26 cellular contexts compared by ENCODE assay signal in the genomic region with DNA sequence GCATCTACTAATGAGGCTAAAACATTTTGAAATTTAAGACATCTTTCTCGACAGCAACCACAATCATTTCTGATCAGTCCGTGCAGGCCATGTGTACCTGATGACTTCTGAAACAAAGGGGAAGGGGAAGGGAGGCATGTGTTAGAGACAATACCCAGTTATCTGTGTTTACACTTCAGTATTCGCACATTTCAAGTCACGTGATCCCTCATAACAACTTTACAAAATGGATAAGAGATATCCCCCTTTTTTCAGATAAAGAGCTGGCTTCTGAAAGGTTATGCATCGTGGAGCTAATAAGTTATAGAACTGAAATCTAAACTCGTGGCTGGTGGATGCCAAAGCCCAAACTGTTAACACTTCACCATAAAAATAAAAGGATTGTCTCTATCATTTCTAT.
"Had no signal": no experiment of that assay in that cellular context is flagged by ENCODE, and none has a peak within 500 bp of the region (broad histone marks: within the 10 kb centered on the region; RNA-seq: fewer than 3 reads in every experiment).

No MANE protein-coding gene starts in this region.

- H3K4me1 ChIP-seq: colonic mucosa, foreskin keratinocyte, gastrocnemius medialis had no signal

- H3K4me3 ChIP-seq: colonic mucosa, coronary artery, dorsolateral prefrontal cortex, esophagus muscularis mucosa, esophagus squamous epithelium, gastrocnemius medialis, gastroesophageal sphincter, heart left ventricle, heart right ventricle had no signal

- H3K27me3 Mint-ChIP-seq: dendritic cell treated with granulocyte-macrophage colony-stimulating factor and Interleukin-4, amounts not matched to agents 40 ng/mL and 50 ng/mL, for 4 days had no signal

- ATAC-seq: esophagus mucosa, foreskin keratinocyte, gastrocnemius medialis, gastroesophageal sphincter, heart left ventricle, heart right ventricle had no signal

- H3K27ac ChIP-seq: colonic mucosa, coronary artery, epithelial cell of prostate, esophagus muscularis mucosa, esophagus squamous epithelium, foreskin keratinocyte, gastrocnemius medialis, gastroesophageal sphincter, heart left ventricle, heart right ventricle had no signal

- H3K4me1 Mint-ChIP-seq: endodermal cell had no signal

- FAIRE-seq: colon, endothelial cell of umbilical vein had no signal

- H3K9me3 Mint-ChIP-seq: dendritic cell treated with granulocyte-macrophage colony-stimulating factor and Interleukin-4, amounts not matched to agents 40 ng/mL and 50 ng/mL, for 4 days; endodermal cell had no signal

- H3K36me3 ChIP-seq: colonic mucosa, esophagus muscularis mucosa, esophagus squamous epithelium, gastrocnemius medialis, gastroesophageal sphincter, heart left ventricle, heart right ventricle had no signal

- DNase-seq: colonic mucosa; cortex of kidney; dermis blood vessel endothelial cell; dorsolateral prefrontal cortex; effector CD4-positive, alpha-beta T cell; effector CD8-positive, alpha-beta T cell; effector memory CD4-positive, alpha-beta T cell; endodermal cell; erythroblast; esophagus squamous epithelium; foreskin fibroblast; foreskin keratinocyte; foreskin melanocyte; gastrocnemius medialis; glutamatergic neuron; head of caudate nucleus; heart left ventricle; heart right ventricle had no signal

- H3K9me3 ChIP-seq: colonic mucosa, esophagus muscularis mucosa, esophagus squamous epithelium, gastrocnemius medialis, gastroesophageal sphincter, heart left ventricle, heart right ventricle had no signal

- H3K27me3 ChIP-seq: colonic mucosa, dorsolateral prefrontal cortex, esophagus muscularis mucosa, esophagus squamous epithelium, foreskin keratinocyte, gastrocnemius medialis, gastroesophageal sphincter, heart left ventricle, heart right ventricle had no signal

- H3K27ac Mint-ChIP-seq: dendritic cell treated with granulocyte-macrophage colony-stimulating factor and Interleukin-4, amounts not matched to agents 40 ng/mL and 50 ng/mL, for 4 days; endodermal cell had no signal

- H3K4me3 Mint-ChIP-seq: dendritic cell treated with granulocyte-macrophage colony-stimulating factor and Interleukin-4, amounts not matched to agents 40 ng/mL and 50 ng/mL, for 4 days; endodermal cell had no signal
